ENCODE assay signal across 14 cellular contexts in genomic region chr1:150106331-150106730, GRCh38. TPM values are rescaled to one million over a fixed set of nuclear protein-coding genes. Genes with fewer than 3 reads are reported as not detected.
DNase-seq lines count a peak whose midpoint lies in the region; ATAC-seq and TF ChIP-seq lines count a peak whose summit lies in the region.
"Had no signal": no experiment of that assay in that cellular context is flagged by ENCODE, and none has a peak within 500 bp of the region (broad histone marks: within the 10 kb centered on the region; RNA-seq: fewer than 3 reads in every experiment).

No MANE protein-coding gene starts in this region.

- H3K4me1 ChIP-seq in heart right ventricle = peaks cover 0 to 24% (median 0%) of the 10 kb centered on the region in 9 donors
- H3K4me1 ChIP-seq: psoas muscle had no signal

- no peak for TF ChIP-seq CTCF in choroid plexus epithelial cell (conservative IDR thresholded peaks at IDR 0.05; ENCODE audit: low read depth, low read length)
- TF ChIP-seq CTCF in heart right ventricle (IDR thresholded peaks at IDR 0.05) = no peak

- H3K4me3 ChIP-seq in choroid plexus epithelial cell (ENCODE audit: low read depth, low read length) (no peak overlapping the region), heart right ventricle (no peak overlapping the region)
- H3K4me3 ChIP-seq: cardiac muscle cell, MG63, psoas muscle, upper lobe of left lung had no signal

- H3K4me1 Mint-ChIP-seq in activated naive CD4-positive, alpha-beta T cell treated with anti-CD3 and anti-CD28 coated beads, Interleukin-2, amount 50 U/mL, for 24 hours = peaks cover 88% of the 10 kb centered on the region
- H3K4me1 Mint-ChIP-seq in T-helper 2 cell treated with Interferon-gamma antibody and Interleukin-4, amounts not matched to agents 5 μg/mL and 100 μg/mL, for 36 hours (ENCODE audit: low read depth) = peaks cover 70% of the 10 kb centered on the region

- WGBS in heart right ventricle, 2 donors = 92 to 94% methylated on average over 7 of the region's 7 CpGs

- H3K27ac ChIP-seq in heart right ventricle = peak overlapping the region in 1 of 10 donors; percentile 21
- H3K27ac ChIP-seq: cardiac muscle cell, psoas muscle, upper lobe of left lung had no signal

- peaks cover 2% of the 10 kb centered on the region for H3K36me3 Mint-ChIP-seq in activated naive CD4-positive, alpha-beta T cell treated with anti-CD3 and anti-CD28 coated beads, Interleukin-2, amount 50 U/mL, for 24 hours
- peaks cover 35% of the 10 kb centered on the region for H3K36me3 Mint-ChIP-seq in T-helper 2 cell treated with Interferon-gamma antibody and Interleukin-4, amounts not matched to agents 5 μg/mL and 100 μg/mL, for 36 hours (ENCODE audit: low read depth)

- peak overlapping the region; percentile 90 for H3K27ac Mint-ChIP-seq in activated naive CD4-positive, alpha-beta T cell treated with anti-CD3 and anti-CD28 coated beads, Interleukin-2, amount 50 U/mL, for 24 hours
- H3K27ac Mint-ChIP-seq in T-helper 2 cell treated with Interferon-gamma antibody and Interleukin-4, amounts not matched to agents 5 μg/mL and 100 μg/mL, for 36 hours = peak overlapping the region; percentile 90

- peaks cover 5% of the 10 kb centered on the region for H3K9me3 Mint-ChIP-seq in activated naive CD4-positive, alpha-beta T cell treated with anti-CD3 and anti-CD28 coated beads, Interleukin-2, amount 50 U/mL, for 24 hours
- H3K9me3 Mint-ChIP-seq in T-helper 2 cell treated with Interferon-gamma antibody and Interleukin-4, amounts not matched to agents 5 μg/mL and 100 μg/mL, for 36 hours = peaks cover 6% of the 10 kb centered on the region

- ATAC-seq in stimulated activated naive CD8-positive, alpha-beta T cell treated with anti-CD3 and anti-CD28 coated beads, Interleukin-15, Interleukin-2, amounts not matched to agents 100 U/mL and 50 U/mL, for 24 hours = peak; percentile 70
- ATAC-seq in heart right ventricle = no peak
- ATAC-seq: psoas muscle had no signal

- peaks cover 0 to 5% (median 0%) of the 10 kb centered on the region in 11 donors for H3K9me3 ChIP-seq in heart right ventricle
- H3K9me3 ChIP-seq: MG63, upper lobe of left lung had no signal

- H3K36me3 ChIP-seq in heart right ventricle = peaks cover 0 to 34% (median 6%) of the 10 kb centered on the region in 9 donors
- H3K36me3 ChIP-seq: cardiac muscle cell, upper lobe of left lung had no signal

- H3K27me3 ChIP-seq in heart right ventricle = no peaks in the 10 kb centered on the region
- H3K27me3 ChIP-seq: cardiac muscle cell, MG63, upper lobe of left lung had no signal

- no peaks in the 10 kb centered on the region for H3K27me3 Mint-ChIP-seq in activated naive CD4-positive, alpha-beta T cell treated with anti-CD3 and anti-CD28 coated beads, Interleukin-2, amount 50 U/mL, for 24 hours
- no peaks in the 10 kb centered on the region for H3K27me3 Mint-ChIP-seq in T-helper 2 cell treated with Interferon-gamma antibody and Interleukin-4, amounts not matched to agents 5 μg/mL and 100 μg/mL, for 36 hours (ENCODE audit: low read depth)

- DNase-seq in activated naive CD4-positive, alpha-beta T cell treated with anti-CD3 and anti-CD28 coated beads, Interleukin-2, amount 50 U/mL, for 16 hours = no peak
- DNase-seq in T-helper 2 cell treated with Interferon-gamma antibody and Interleukin-4, amounts not matched to agents 5 μg/mL and 100 μg/mL, for 36 hours (ENCODE audit: low spot score) = peak; percentile 14
- DNase-seq in choroid plexus epithelial cell (ENCODE audit: low read depth) (peak; percentile 34), heart right ventricle (no peak), HPDE6-E6E7 (ENCODE audit: extremely low spot score) (no peak), inferior parietal cortex (ENCODE audit: extremely low spot score) (no peak)
- DNase-seq in stimulated activated naive CD8-positive, alpha-beta T cell treated with anti-CD3 and anti-CD28 coated beads, Interleukin-15, Interleukin-2, amounts not matched to agents 100 U/mL and 50 U/mL, for 24 hours = no peak
- DNase-seq: DMS53, kidney, MG63, psoas muscle, upper lobe of left lung had no signal

- H3K4me3 Mint-ChIP-seq in activated naive CD4-positive, alpha-beta T cell treated with anti-CD3 and anti-CD28 coated beads, Interleukin-2, amount 50 U/mL, for 24 hours = peak overlapping the region; percentile 34
- H3K4me3 Mint-ChIP-seq in T-helper 2 cell treated with Interferon-gamma antibody and Interleukin-4, amounts not matched to agents 5 μg/mL and 100 μg/mL, for 36 hours = peak overlapping the region; percentile 83

- intact Hi-C loops in heart right ventricle (cut with DNase I) = no loop called here

RNA-seq across cellular contexts. Expression of gene VPS45, which starts 38.8 kb away (rescaled TPM):
- 10 to 100 TPM; 41.5 to 73.6 (median 51.9) TPM for total RNA-seq in heart right ventricle
- polyA plus RNA-seq in heart right ventricle = 10 to 100 TPM; 26.6 to 31.0 TPM

RNA-seq across cellular contexts. Expression of gene PLEKHO1, which starts 43.4 kb away (rescaled TPM):
- total RNA-seq in heart right ventricle = 10 to 100 TPM; 29.3 to 82.3 (median 56.8) TPM
- polyA plus RNA-seq in heart right ventricle = 100 to 1,000 TPM; 215 to 221 TPM

Comparison
In these comparisons a context has a peak if more than half of its experiments do, and no peak if none do; other contexts are left out.
1. DNase-seq: peak in T-helper 2 cell treated with Interferon-gamma antibody and Interleukin-4, amounts not matched to agents 5 μg/mL and 100 μg/mL, for 36 hours (single experiment) and choroid plexus epithelial cell (single experiment); none in activated naive CD4-positive, alpha-beta T cell treated with anti-CD3 and anti-CD28 coated beads, Interleukin-2, amount 50 U/mL, for 16 hours (single experiment), stimulated activated naive CD8-positive, alpha-beta T cell treated with anti-CD3 and anti-CD28 coated beads, Interleukin-15, Interleukin-2, amounts not matched to agents 100 U/mL and 50 U/mL, for 24 hours (single experiment), heart right ventricle (0 of 2), HPDE6-E6E7 (single experiment) and inferior parietal cortex (single experiment).